ENCODE assay signal across 21 cellular contexts in genomic region chr3:62451211-62451892, GRCh38.
DNase-seq lines count a peak whose midpoint lies in the region; ATAC-seq lines count a peak whose summit lies in the region.
"Had no signal": no experiment of that assay in that cellular context is flagged by ENCODE, and none has a peak within 500 bp of the region (broad histone marks: within the 10 kb centered on the region; RNA-seq: fewer than 3 reads in every experiment).

No MANE protein-coding gene starts in this region.

- peak; percentile 54 for ATAC-seq in activated naive CD8-positive, alpha-beta T cell treated with anti-CD3 and anti-CD28 coated beads, Interleukin-2, amount 10 ng/mL, durations not matched to agents 7 days and 5 days (ENCODE audit: low read depth)
- ATAC-seq: Panc1, SK-N-SH treated with all-trans-retinoic acid at 6 μM for 48 hours had no signal

- no peaks in the 10 kb centered on the region for H3K36me3 Mint-ChIP-seq in activated naive CD4-positive, alpha-beta T cell treated with anti-CD3 and anti-CD28 coated beads, Interleukin-2, amount 50 U/mL, for 24 hours
- no peaks in the 10 kb centered on the region for H3K36me3 Mint-ChIP-seq in activated naive CD8-positive, alpha-beta T cell treated with anti-CD3 and anti-CD28 coated beads, Interleukin-2, amount 10 ng/mL, durations not matched to agents 7 days and 5 days
- H3K36me3 Mint-ChIP-seq: IgD-negative memory B cell had no signal

- H2BK12ac ChIP-seq in neuronal stem cell (ENCODE audit: low read length): no peak overlapping the region

- H3K4me3 ChIP-seq in neuronal stem cell (ENCODE audit: low read length in 2 of 2): no peak overlapping the region

- POLR2A ChIA-PET in activated naive CD8-positive, alpha-beta T cell treated with anti-CD3 and anti-CD28 coated beads, Interleukin-2, amount 10 ng/mL, durations not matched to agents 7 days and 5 days (lab: Charles Lee): no interaction called here

- H2AK5ac ChIP-seq in neuronal stem cell (ENCODE audit: low read depth, low read length): no peak overlapping the region

- no peak overlapping the region for H2AFZ ChIP-seq in neuronal stem cell (ENCODE audit: low read length)

- H3K9ac ChIP-seq in neuronal stem cell (ENCODE audit: low read depth, low read length, poor library complexity): no peak overlapping the region

- H3K27ac Mint-ChIP-seq in activated naive CD4-positive, alpha-beta T cell treated with anti-CD3 and anti-CD28 coated beads, Interleukin-2, amount 50 U/mL, for 24 hours: peak overlapping the region; percentile 15
- H3K27ac Mint-ChIP-seq in activated naive CD8-positive, alpha-beta T cell treated with anti-CD3 and anti-CD28 coated beads, Interleukin-2, amount 10 ng/mL, durations not matched to agents 7 days and 5 days: no peak overlapping the region
- H3K27ac Mint-ChIP-seq: IgD-negative memory B cell had no signal

- H3K4me2 ChIP-seq in neuronal stem cell (ENCODE audit: insufficient read depth, low read length, poor library complexity, severe bottlenecking): no peak overlapping the region

- no peaks in the 10 kb centered on the region for H3K79me1 ChIP-seq in neuronal stem cell (ENCODE audit: low read depth, low read length)

- H3K23ac ChIP-seq in neuronal stem cell (ENCODE audit: low read depth, low read length, poor library complexity): no peak overlapping the region

- no peak overlapping the region for H3K4me3 Mint-ChIP-seq in activated naive CD4-positive, alpha-beta T cell treated with anti-CD3 and anti-CD28 coated beads, Interleukin-2, amount 50 U/mL, for 24 hours
- H3K4me3 Mint-ChIP-seq in activated naive CD8-positive, alpha-beta T cell treated with anti-CD3 and anti-CD28 coated beads, Interleukin-2, amount 10 ng/mL, durations not matched to agents 7 days and 5 days: no peak overlapping the region
- H3K4me3 Mint-ChIP-seq: IgD-negative memory B cell had no signal

- no peak overlapping the region for H3K14ac ChIP-seq in neuronal stem cell (ENCODE audit: low read length)

- no peak overlapping the region for H2BK120ac ChIP-seq in neuronal stem cell (ENCODE audit: low read depth, low read length)

- H3K9me3 Mint-ChIP-seq in activated naive CD4-positive, alpha-beta T cell treated with anti-CD3 and anti-CD28 coated beads, Interleukin-2, amount 50 U/mL, for 24 hours: no peaks in the 10 kb centered on the region
- no peaks in the 10 kb centered on the region for H3K9me3 Mint-ChIP-seq in activated naive CD8-positive, alpha-beta T cell treated with anti-CD3 and anti-CD28 coated beads, Interleukin-2, amount 10 ng/mL, durations not matched to agents 7 days and 5 days

- no CpG with 5 or more reads among the region's 8 CpGs for WGBS in neuronal stem cell (ENCODE audit: extremely low coverage in 2 of 2, insufficient read length in 2 of 2, insufficient replicate concordance in 1 of 2), 2 donors

- no peak overlapping the region for H4K8ac ChIP-seq in neuronal stem cell (ENCODE audit: low read depth, low read length)

- no peak overlapping the region for H2BK5ac ChIP-seq in neuronal stem cell (ENCODE audit: low read length)

- H3K9me3 ChIP-seq in neuronal stem cell (replicated peaks in 1 of 2; ENCODE audit: control insufficient read depth in 2 of 2, insufficient read depth in 1 of 2, low read depth in 1 of 2, low read length in 2 of 2): no peaks in the 10 kb centered on the region

- H2BK15ac ChIP-seq in neuronal stem cell (ENCODE audit: low read length): no peak overlapping the region

- H3K18ac ChIP-seq in neuronal stem cell (ENCODE audit: low read length): no peak overlapping the region

- H3K4ac ChIP-seq in neuronal stem cell (ENCODE audit: low read length): no peak overlapping the region

- H3K36me3 ChIP-seq in neuronal stem cell (replicated peaks in 1 of 2; ENCODE audit: control insufficient read depth in 2 of 2, insufficient read depth in 2 of 2, low read length in 2 of 2): no peaks in the 10 kb centered on the region

- H3K27me3 ChIP-seq in neuronal stem cell (ENCODE audit: control insufficient read depth in 3 of 3, insufficient read depth in 3 of 3, low read depth in 1 of 3, low read length in 3 of 3): peaks cover 0 to 34% (median 2%) of the 10 kb centered on the region in 3 experiments

- no peak for DNase-seq in activated naive CD4-positive, alpha-beta T cell treated with Interleukin-2 at 50 U/mL for 16 hours
- no peak for DNase-seq in activated naive CD8-positive, alpha-beta T cell treated with anti-CD3 and anti-CD28 coated beads, Interleukin-2, amount 10 ng/mL, durations not matched to agents 7 days and 5 days
- DNase-seq in neuronal stem cell (ENCODE audit: low spot score) (peak; percentile 63), A172 (ENCODE audit: low spot score) (no peak), NCI-H526 (lab: John Stamatoyannopoulos, UW) (no peak), HCEC 1CT (no peak)
- DNase-seq: DMS53; EL; GF-D8; Kasumi-1; NCI-H1417 treated with DMSO at 0.1 percent for 48 hours; NCI-H187 treated with DMSO at 0.1 percent for 48 hours; NCI-H226; NCI-H510A treated with DMSO at 0.1 percent for 48 hours; NCI-H774; NK-92 treated with Interleukin-12 subunit alpha and Interleukin-12 subunit beta, amount 100 ng/mL, for 24 hours had no signal

- H3K4me1 ChIP-seq in neuronal stem cell (ENCODE audit: control insufficient read depth in 2 of 2, insufficient read depth in 1 of 2, low read depth in 1 of 2, low read length in 2 of 2): peaks cover 6 to 24% of the 10 kb centered on the region in 2 donors

- H4K91ac ChIP-seq in neuronal stem cell (ENCODE audit: low read depth, low read length, poor library complexity): no peak overlapping the region

- H3K27ac ChIP-seq in neuronal stem cell (replicated peaks; ENCODE audit: low read length): peak overlapping the region; percentile 82
- H3K27ac ChIP-seq: C4-2B had no signal

- peaks cover 24% of the 10 kb centered on the region for H3K4me1 Mint-ChIP-seq in activated naive CD4-positive, alpha-beta T cell treated with anti-CD3 and anti-CD28 coated beads, Interleukin-2, amount 50 U/mL, for 24 hours
- H3K4me1 Mint-ChIP-seq in activated naive CD8-positive, alpha-beta T cell treated with anti-CD3 and anti-CD28 coated beads, Interleukin-2, amount 10 ng/mL, durations not matched to agents 7 days and 5 days: peaks cover 19% of the 10 kb centered on the region

- no peaks in the 10 kb centered on the region for H3K27me3 Mint-ChIP-seq in activated naive CD4-positive, alpha-beta T cell treated with anti-CD3 and anti-CD28 coated beads, Interleukin-2, amount 50 U/mL, for 24 hours
- H3K27me3 Mint-ChIP-seq in activated naive CD8-positive, alpha-beta T cell treated with anti-CD3 and anti-CD28 coated beads, Interleukin-2, amount 10 ng/mL, durations not matched to agents 7 days and 5 days: peaks cover 3% of the 10 kb centered on the region
